In the genomic region with DNA sequence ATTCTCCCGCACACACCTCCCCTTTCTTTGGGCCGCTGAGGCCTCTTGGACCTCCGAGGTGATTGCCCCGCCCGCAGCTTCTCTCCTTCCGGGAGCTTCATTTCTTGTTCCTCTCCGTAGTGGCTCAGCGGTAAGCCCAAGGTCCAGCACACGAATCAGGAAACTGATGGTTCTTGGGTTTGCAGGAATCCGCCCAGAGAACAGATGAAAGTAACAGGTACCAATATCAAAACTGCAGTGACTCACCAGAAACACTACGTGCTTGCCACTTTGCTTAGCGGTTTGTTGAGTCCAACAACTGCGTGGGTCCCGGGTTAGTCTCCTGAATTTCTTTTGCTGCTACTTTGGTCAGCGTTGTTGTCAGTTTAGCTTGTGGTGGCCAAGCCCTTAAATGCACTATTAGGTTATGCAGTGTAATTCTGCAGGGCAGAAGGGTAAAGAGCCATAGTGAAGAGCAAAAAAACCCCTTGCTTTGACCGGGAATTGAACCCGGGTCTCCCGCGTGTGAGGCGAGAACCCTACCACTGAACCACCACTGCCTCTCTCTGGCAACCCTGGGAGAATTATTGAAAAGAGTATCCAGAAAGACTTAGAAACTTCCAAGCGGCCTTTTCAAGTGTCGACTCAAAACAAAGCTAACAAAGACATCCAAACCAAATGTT, we compare ENCODE assay signal across 8 cellular contexts.
A peak's percentile ranks its signal among the peaks of the same experiment; 100 is the strongest.
DNase-seq lines count a peak whose midpoint lies in the region; ATAC-seq and TF ChIP-seq lines count a peak whose summit lies in the region.
"Not testable (repeated sequence)": the region's sequence is repeated elsewhere in the genome, so short reads cannot be mapped to it uniquely, and the experiment has no call there.

No MANE protein-coding gene starts in this region.

- not testable (repeated sequence) for H3K4me3 ChIP-seq in HAP-1; fibroblast of mammary gland (ENCODE audit: control insufficient read depth, low read depth, low read length)

- peak overlapping the region; percentile 69 to 100 (median 87) for H3K27ac Mint-ChIP-seq in naive thymus-derived CD8-positive, alpha-beta T cell

- H3K36me3 Mint-ChIP-seq in naive thymus-derived CD8-positive, alpha-beta T cell = not testable (repeated sequence)

- peak overlapping the region; percentile 70 to 93 (median 80) for H3K4me3 Mint-ChIP-seq in naive thymus-derived CD8-positive, alpha-beta T cell

- not testable (repeated sequence) for H3K27me3 Mint-ChIP-seq in naive thymus-derived CD8-positive, alpha-beta T cell

- TF ChIP-seq CTCF in fibroblast of mammary gland (conservative IDR thresholded peaks at IDR 0.05; ENCODE audit: control insufficient read depth, insufficient read depth, low read depth, low read length) = not testable (repeated sequence)

- not testable (repeated sequence) for H3K9me3 ChIP-seq in HAP-1

- peak; percentile 44 for DNase-seq in DMS53 treated with DMSO at 0.1 percent for 48 hours (lab: John Stamatoyannopoulos, UW; ENCODE audit: unreplicated experiment)
- peak; percentile 55 to 77 for DNase-seq in HAP-1 (ENCODE audit: low spot score in 2 of 2)
- DNase-seq in M059J (ENCODE audit: low read depth) = peak; percentile 69
- peak; percentile 78 for DNase-seq in SKM-1 treated with dmso at 0.1 percent for 144 hours (lab: John Stamatoyannopoulos, UW; ENCODE audit: unreplicated experiment)
- DNase-seq in activated effector memory CD4-positive, alpha-beta T cell treated with anti-CD3 and anti-CD28 coated beads, Interleukin-2, amount 50 U/mL, for 16 hours = peak; percentile 80
- DNase-seq in fibroblast of mammary gland (ENCODE audit: low read depth) = peak; percentile 51
- DNase-seq in naive thymus-derived CD8-positive, alpha-beta T cell = peak in 9 of 10 donors; percentile 25 to 87 (median 68)
- DNase-seq in stimulated activated CD8-positive, alpha-beta memory T cell treated with anti-CD3 and anti-CD28 coated beads, Interleukin-4, amount 100 ng/mL, for 48 hours = peak; percentile 83

- H3K36me3 ChIP-seq in HAP-1 (replicated peaks) = not testable (repeated sequence)

- not testable (repeated sequence) for H3K27me3 ChIP-seq in HAP-1 (ENCODE audit: low read depth)

- H3K4me1 ChIP-seq in HAP-1 = not testable (repeated sequence)

- H3K4me1 Mint-ChIP-seq in naive thymus-derived CD8-positive, alpha-beta T cell = not testable (repeated sequence)

- H3K9me3 Mint-ChIP-seq in naive thymus-derived CD8-positive, alpha-beta T cell = not testable (repeated sequence)

- in situ Hi-C loops in HAP-1 (cut with MboI; ENCODE audit: low sequenced_read_pairs) = not testable (repeated sequence)

- POLR2A ChIA-PET in naive thymus-derived CD8-positive, alpha-beta T cell (lab: Charles Lee) = not testable (repeated sequence)

- peak; percentile 91 to 94 for ATAC-seq in naive thymus-derived CD8-positive, alpha-beta T cell
